ENCODE assay signal across 1 cellular context in the genomic region with DNA sequence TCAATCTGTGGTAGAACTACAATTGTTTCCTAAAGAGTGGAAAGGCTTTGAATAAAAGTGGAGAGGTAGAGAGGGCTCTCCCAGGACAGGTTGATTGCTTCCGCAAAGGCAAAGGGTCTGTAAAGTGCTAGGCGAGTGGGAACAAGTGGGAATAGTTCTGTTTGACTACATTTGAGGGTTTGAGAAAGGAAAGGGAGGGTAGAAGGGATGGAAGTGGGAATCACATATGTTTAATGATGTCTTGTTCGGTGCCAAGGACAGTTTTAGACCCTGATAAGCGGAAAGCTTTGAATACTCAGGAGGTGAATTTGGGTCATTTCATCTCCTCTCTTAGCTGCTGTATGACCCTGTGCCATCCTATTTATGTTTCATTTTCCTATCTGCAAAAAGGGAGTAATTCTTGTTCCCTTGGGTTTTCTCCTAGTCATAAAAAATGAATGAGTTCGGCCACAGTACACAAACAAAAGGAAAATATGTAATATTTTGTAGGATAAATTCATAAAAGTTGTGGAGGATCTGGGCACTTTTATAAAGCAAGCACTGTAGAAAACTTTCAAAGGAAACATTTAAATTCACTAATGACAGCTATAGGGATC.
TF ChIP-seq lines count a peak whose summit lies in the region.

No MANE protein-coding gene starts in this region.

TF ChIP-seq in IMR-90, 13 proteins besides CTCF, POLR2A, EP300 and RAD21 (continued from another document):
- no peak for TF ChIP-seq MXI1 (IDR thresholded peaks at IDR 0.05; ENCODE audit: borderline replicate concordance, low read depth, low read length)
- no peak for TF ChIP-seq CHD1 (IDR thresholded peaks at IDR 0.05; ENCODE audit: low read depth, low read length)
- TF ChIP-seq BHLHE40 (IDR thresholded peaks at IDR 0.05; ENCODE audit: low read depth, low read length): no peak
- TF ChIP-seq MAFK (IDR thresholded peaks at IDR 0.05; ENCODE audit: low read depth, low read length): no peak
- TF ChIP-seq CEBPB (IDR thresholded peaks at IDR 0.05; ENCODE audit: low read depth, low read length): no peak
